In the genomic region with DNA sequence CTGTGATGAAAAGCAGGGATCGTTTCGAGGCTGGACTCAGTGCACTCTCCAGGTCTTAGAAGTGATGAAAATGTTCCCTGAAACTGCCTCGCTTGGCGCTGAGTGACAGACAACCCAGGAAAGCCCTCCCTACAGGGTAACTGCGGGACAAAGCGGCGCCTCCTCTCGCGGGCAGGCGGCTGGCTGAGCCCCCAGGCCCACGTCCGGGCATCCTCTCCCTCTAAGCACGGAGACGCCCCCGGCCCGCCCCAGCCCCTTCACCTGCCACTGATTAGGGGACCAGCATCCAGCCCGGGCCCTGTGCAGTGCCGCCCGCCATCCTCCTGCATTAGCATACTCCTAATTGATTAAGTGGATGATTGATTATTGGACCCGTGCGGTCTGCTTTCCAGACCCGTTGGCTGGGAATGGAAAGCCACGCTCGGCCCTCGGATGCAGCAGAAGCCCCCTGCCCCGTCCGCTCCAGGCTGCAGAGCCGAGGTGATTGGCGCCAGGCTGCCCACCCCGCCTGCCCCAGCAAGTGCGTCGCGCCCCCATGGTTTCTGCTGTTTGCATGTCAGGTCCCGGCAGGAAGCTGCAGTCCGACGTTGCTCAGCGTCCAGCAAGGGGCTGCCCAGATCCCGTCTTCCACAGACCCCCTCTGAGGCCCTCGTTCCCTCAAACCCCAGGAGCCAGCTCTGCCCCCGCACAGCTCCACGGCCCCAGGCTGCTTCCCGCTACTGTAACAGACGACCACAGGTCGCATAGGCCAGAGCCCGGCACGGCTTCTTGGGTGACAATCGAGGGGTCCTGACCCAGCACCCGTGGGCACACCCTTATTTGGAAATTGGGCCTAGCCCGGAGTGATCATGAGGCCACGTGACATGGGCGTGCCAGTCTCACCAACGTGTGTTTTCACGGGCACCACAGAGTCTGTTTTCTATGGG, we compare ENCODE assay signal across 12 cellular contexts.
DNase-seq lines count a peak whose midpoint lies in the region; ATAC-seq and TF ChIP-seq lines count a peak whose summit lies in the region.
"Had no signal": no experiment of that assay in that cellular context is flagged by ENCODE, and none has a peak within 500 bp of the region (broad histone marks: within the 10 kb centered on the region; RNA-seq: fewer than 3 reads in every experiment).

No MANE protein-coding gene starts in this region.

- no peak for TF ChIP-seq CTCF in left ventricle myocardium inferior (IDR thresholded peaks at IDR 0.05; ENCODE audit: borderline replicate concordance)
- TF ChIP-seq CTCF in OCI-LY7 (conservative IDR thresholded peaks at IDR 0.05; ENCODE audit: low read length), result no peak

- H3K4me1 ChIP-seq in right cardiac atrium (ENCODE audit: control insufficient read depth, insufficient read depth, low read length) (no peaks in the 10 kb centered on the region), left ventricle myocardium inferior (peaks cover 3% of the 10 kb centered on the region), OCI-LY7 (ENCODE audit: insufficient read depth, low read length, poor library complexity, severe bottlenecking) (peaks cover 10% of the 10 kb centered on the region), neuronal stem cell (ENCODE audit: control insufficient read depth in 2 of 2, insufficient read depth in 1 of 2, low read depth in 1 of 2, low read length in 2 of 2) (peaks cover 0 to 4% of the 10 kb centered on the region in 2 donors)
- H3K4me1 ChIP-seq: HAP-1 had no signal

- no TSS peak for BruUV-seq in OCI-LY7 (replicated peaks; lab: Mats Ljungman, UMichigan)

- H3K4me1 Mint-ChIP-seq in activated T-cell treated with anti-CD3 and anti-CD28 coated beads, Interleukin-2, amount 50 U/mL, for 72 hours (ENCODE audit: low read depth), result no peaks in the 10 kb centered on the region

- H3K9me3 ChIP-seq in right cardiac atrium (ENCODE audit: control insufficient read depth, low read length), result no peaks in the 10 kb centered on the region
- H3K9me3 ChIP-seq in left ventricle myocardium inferior (replicated peaks), result no peaks in the 10 kb centered on the region
- H3K9me3 ChIP-seq in OCI-LY7 (ENCODE audit: low read length), result peaks cover 8% of the 10 kb centered on the region; the same call in 1 of the 2 replicates
- H3K9me3 ChIP-seq in neuronal stem cell (replicated peaks in 1 of 2; ENCODE audit: control insufficient read depth in 2 of 2, insufficient read depth in 1 of 2, low read depth in 1 of 2, low read length in 2 of 2), result no peaks in the 10 kb centered on the region
- H3K9me3 ChIP-seq: HAP-1 had no signal

- H3K4me3 ChIP-seq in right cardiac atrium (ENCODE audit: low read length) (no peak overlapping the region), left ventricle myocardium inferior (no peak overlapping the region), OCI-LY7 (ENCODE audit: low read depth, low read length, poor library complexity, severe bottlenecking) (peak overlapping the region; percentile 59), neuronal stem cell (ENCODE audit: low read length in 2 of 2) (no peak overlapping the region)
- H3K4me3 ChIP-seq: HAP-1 had no signal

- CTCF ChIA-PET in OCI-LY7 (lab: Charles Lee; ENCODE audit: unreplicated experiment), result no interaction called here

- no peaks in the 10 kb centered on the region for H3K79me2 ChIP-seq in OCI-LY7 (ENCODE audit: insufficient read depth, low read depth, low read length)

- no peak overlapping the region for H3K27ac Mint-ChIP-seq in activated T-cell treated with anti-CD3 and anti-CD28 coated beads, Interleukin-2, amount 50 U/mL, for 72 hours

- peaks cover 2% of the 10 kb centered on the region for H3K79me1 ChIP-seq in neuronal stem cell (ENCODE audit: low read depth, low read length)

- H3K27ac ChIP-seq in right cardiac atrium (ENCODE audit: low read length), result no peak overlapping the region
- no peak overlapping the region for H3K27ac ChIP-seq in left ventricle myocardium inferior (replicated peaks)
- H3K27ac ChIP-seq in OCI-LY7 (ENCODE audit: low read depth, low read length, poor library complexity, severe bottlenecking), result no peak overlapping the region
- H3K27ac ChIP-seq in neuronal stem cell (replicated peaks; ENCODE audit: low read length), result no peak overlapping the region

- H3K9ac ChIP-seq in neuronal stem cell (ENCODE audit: low read depth, low read length, poor library complexity), result no peak overlapping the region

- peak overlapping the region; percentile 70 for H2AK5ac ChIP-seq in neuronal stem cell (ENCODE audit: low read depth, low read length)

- peak overlapping the region; percentile 26 for H2BK120ac ChIP-seq in neuronal stem cell (ENCODE audit: low read depth, low read length)

- peak overlapping the region; percentile 89 for H3K18ac ChIP-seq in neuronal stem cell (ENCODE audit: low read length)

- no peaks in the 10 kb centered on the region for H3K9me3 Mint-ChIP-seq in activated T-cell treated with anti-CD3 and anti-CD28 coated beads, Interleukin-2, amount 50 U/mL, for 72 hours

- no peak overlapping the region for H3K4me3 Mint-ChIP-seq in activated T-cell treated with anti-CD3 and anti-CD28 coated beads, Interleukin-2, amount 50 U/mL, for 72 hours
- H3K4me3 Mint-ChIP-seq: CD14-positive monocyte had no signal

- no peak overlapping the region for H3K14ac ChIP-seq in neuronal stem cell (ENCODE audit: low read length)

- H2BK15ac ChIP-seq in neuronal stem cell (ENCODE audit: low read length), result peak overlapping the region; percentile 87

- no peaks in the 10 kb centered on the region for H3K27me3 Mint-ChIP-seq in activated T-cell treated with anti-CD3 and anti-CD28 coated beads, Interleukin-2, amount 50 U/mL, for 72 hours (ENCODE audit: low read depth)

- intact Hi-C loops in right cardiac atrium (cut with DNase I) (no loop called here), left ventricle myocardium inferior (cut with micrococcal nuclease) (no loop called here), OCI-LY7 (cut with micrococcal nuclease; ENCODE audit: unreplicated experiment) (no loop called here)

- H2AFZ ChIP-seq in OCI-LY7 (ENCODE audit: low read length) (no peak overlapping the region), neuronal stem cell (ENCODE audit: low read length) (no peak overlapping the region)

- WGBS in right cardiac atrium, result 88% methylated on average over 53 of the region's 53 CpGs
- no CpG with 5 or more reads among the region's 53 CpGs for WGBS in neuronal stem cell (ENCODE audit: extremely low coverage in 2 of 2, insufficient read length in 2 of 2, insufficient replicate concordance in 1 of 2), 2 donors

- H3K4me2 ChIP-seq in OCI-LY7 (ENCODE audit: low read length), result peak overlapping the region; percentile 53
- H3K4me2 ChIP-seq in neuronal stem cell (ENCODE audit: insufficient read depth, low read length, poor library complexity, severe bottlenecking), result no peak overlapping the region

- H3K23ac ChIP-seq in neuronal stem cell (ENCODE audit: low read depth, low read length, poor library complexity), result no peak overlapping the region

- H4K91ac ChIP-seq in neuronal stem cell (ENCODE audit: low read depth, low read length, poor library complexity), result no peak overlapping the region

- POLR2A ChIA-PET in OCI-LY7 (lab: Charles Lee), result interaction anchor here (1.0 kb wide), 1 partner anchor 11 kb away, joined by 3 read pairs; no protein-coding TSS in a partner anchor

- no peaks in the 10 kb centered on the region for H3K9me2 ChIP-seq in OCI-LY7 (ENCODE audit: insufficient read depth, low read length)

- peak overlapping the region; percentile 80 for H2BK12ac ChIP-seq in neuronal stem cell (ENCODE audit: low read length)

- H4K8ac ChIP-seq in neuronal stem cell (ENCODE audit: low read depth, low read length), result peak overlapping the region; percentile 75

- no peaks in the 10 kb centered on the region for H4K20me1 ChIP-seq in OCI-LY7 (ENCODE audit: insufficient read depth, low read length)

- H3K36me3 ChIP-seq in left ventricle myocardium inferior, result no peaks in the 10 kb centered on the region
- no peaks in the 10 kb centered on the region for H3K36me3 ChIP-seq in OCI-LY7 (ENCODE audit: insufficient read depth, low read length)
- no peaks in the 10 kb centered on the region for H3K36me3 ChIP-seq in neuronal stem cell (replicated peaks in 1 of 2; ENCODE audit: control insufficient read depth in 2 of 2, insufficient read depth in 2 of 2, low read length in 2 of 2)
- H3K36me3 ChIP-seq: HAP-1 had no signal

- H3K27me3 ChIP-seq in right cardiac atrium (ENCODE audit: control insufficient read depth, insufficient read depth) (no peaks in the 10 kb centered on the region), left ventricle myocardium inferior (ENCODE audit: low read depth) (no peaks in the 10 kb centered on the region), neuronal stem cell (ENCODE audit: control insufficient read depth in 3 of 3, insufficient read depth in 3 of 3, low read depth in 1 of 3, low read length in 3 of 3) (no peaks in the 10 kb centered on the region)

- H2BK5ac ChIP-seq in neuronal stem cell (ENCODE audit: low read length), result no peak overlapping the region

- DNase-seq in right cardiac atrium (peak in 2 of 3 donors; percentile 30 to 39), left ventricle myocardium inferior (no peak), OCI-LY7 (ENCODE audit: low spot score) (no peak), neuronal stem cell (ENCODE audit: low spot score) (no peak), ureter (ENCODE audit: low spot score) (peak; percentile 37), KG1 (lab: John Stamatoyannopoulos, UW) (no peak), DMS 273 (lab: John Stamatoyannopoulos, UW; ENCODE audit: unreplicated experiment) (no peak)
- no peak for DNase-seq in activated T-cell treated with anti-CD3 and anti-CD28 coated beads, Interleukin-2, amount 50 U/mL, for 72 hours
- DNase-seq: NCI-H1092 treated with DMSO at 0.1 percent for 48 hours, NCI-H2081 had no signal

- no peak for ATAC-seq in right cardiac atrium
- no peak for ATAC-seq in activated T-cell treated with anti-CD3 and anti-CD28 coated beads, Interleukin-2, amount 50 U/mL, for 72 hours (replicated peaks in 1 of 2)

- no peaks in the 10 kb centered on the region for H3K36me3 Mint-ChIP-seq in activated T-cell treated with anti-CD3 and anti-CD28 coated beads, Interleukin-2, amount 50 U/mL, for 72 hours (ENCODE audit: insufficient read depth in 2 of 2)
- H3K36me3 Mint-ChIP-seq: CD14-positive monocyte had no signal

- no peak overlapping the region for H3K4ac ChIP-seq in neuronal stem cell (ENCODE audit: low read length)

Comparison
In these comparisons a context has a peak if more than half of its experiments do, and no peak if none do; other contexts are left out.
1. DNase-seq: peak in right cardiac atrium (2 of 3) and ureter (single experiment); none in left ventricle myocardium inferior (single experiment), OCI-LY7 (single experiment), neuronal stem cell (single experiment), KG1 (single experiment), activated T-cell treated with anti-CD3 and anti-CD28 coated beads, Interleukin-2, amount 50 U/mL, for 72 hours (0 of 2) and DMS 273 (single experiment).